Comparison of ENCODE assay signal across 1 cellular context in genomic region chr9:136793063-136793946, GRCh38.
TF ChIP-seq lines count a peak whose summit lies in the region.

No MANE protein-coding gene starts in this region.

TF ChIP-seq in HepG2, 621 proteins besides CTCF, POLR2A, EP300 and RAD21 (continued from another document):
- TF ChIP-seq ZNF12 (CRISPR knock-in tag; IDR thresholded peaks at IDR 0.05) (no peak), SNRNP70 (IDR thresholded peaks at IDR 0.05; ENCODE audit: low read depth, low read length) (no peak), ZMYM3 (CRISPR knock-in tag; IDR thresholded peaks at IDR 0.05) (no peak), ZFP1 (CRISPR knock-in tag; IDR thresholded peaks at IDR 0.05) (no peak), SP2 (CRISPR knock-in tag; IDR thresholded peaks at IDR 0.05) (0 out of 2 replicates have a peak, but pooled peaks have one; percentile 23), SOX5 (CRISPR knock-in tag; IDR thresholded peaks at IDR 0.05; ENCODE audit: borderline replicate concordance) (no peak), ZSCAN12 (CRISPR knock-in tag; IDR thresholded peaks at IDR 0.05) (no peak), SMARCE1 (IDR thresholded peaks at IDR 0.05; ENCODE audit: borderline replicate concordance) (no peak), HMGXB4 (CRISPR knock-in tag; IDR thresholded peaks at IDR 0.05; ENCODE audit: borderline replicate concordance in 1 of 2, low read depth in 1 of 2) (no peak), ZSCAN9 (CRISPR knock-in tag; IDR thresholded peaks at IDR 0.05; ENCODE audit: borderline replicate concordance) (no peak), GTF3A (CRISPR knock-in tag; conservative IDR thresholded peaks at IDR 0.05) (no peak), NFYC (CRISPR knock-in tag; IDR thresholded peaks at IDR 0.05) (no peak; the same call in 1 of the 2 replicates), NFIC (IDR thresholded peaks at IDR 0.05; ENCODE audit: low read length) (no peak), HMG20B (CRISPR knock-in tag; conservative IDR thresholded peaks at IDR 0.05) (no peak), NR3C1 (CRISPR knock-in tag; IDR thresholded peaks at IDR 0.05) (no peak), ZNF597 (CRISPR knock-in tag; IDR thresholded peaks at IDR 0.05) (no peak), HOXA7 (CRISPR knock-in tag; IDR thresholded peaks at IDR 0.05) (no peak), GMEB2 (CRISPR knock-in tag; IDR thresholded peaks at IDR 0.05; ENCODE audit: low read depth) (no peak), ZNF776 (CRISPR knock-in tag; IDR thresholded peaks at IDR 0.05) (no peak)
